ENCODE assay signal across 18 cellular contexts in genomic region chr7:150838965-150839650, GRCh38. TPM values are rescaled to one million over a fixed set of nuclear protein-coding genes. Genes with fewer than 3 reads are reported as not detected.
DNase-seq lines count a peak whose midpoint lies in the region; ATAC-seq and TF ChIP-seq lines count a peak whose summit lies in the region.
"Had no signal": no experiment of that assay in that cellular context is flagged by ENCODE, and none has a peak within 500 bp of the region (broad histone marks: within the 10 kb centered on the region; RNA-seq: fewer than 3 reads in every experiment).

No MANE protein-coding gene starts in this region.

- H3K4me1 Mint-ChIP-seq in activated CD8-positive, alpha-beta memory T cell treated with anti-CD3 and anti-CD28 coated beads, Interleukin-2, amount 10 ng/mL, durations not matched to agents 7 days and 5 days: no peaks in the 10 kb centered on the region

- intact Hi-C loops in ovary (cut with DNase I): no loop called here
- intact Hi-C loops in thyroid gland (cut with DNase I): no loop called here

- H3K4me3 Mint-ChIP-seq in activated CD8-positive, alpha-beta memory T cell treated with anti-CD3 and anti-CD28 coated beads, Interleukin-2, amount 10 ng/mL, durations not matched to agents 7 days and 5 days: no peak overlapping the region
- H3K4me3 Mint-ChIP-seq: CD14-positive monocyte had no signal

- no peaks in the 10 kb centered on the region for H3K9me3 ChIP-seq in ovary
- no peaks in the 10 kb centered on the region for H3K9me3 ChIP-seq in thyroid gland

- no peak for TF ChIP-seq EP300 in ovary (IDR thresholded peaks at IDR 0.05)

- no peak for ATAC-seq in activated CD8-positive, alpha-beta memory T cell treated with anti-CD3 and anti-CD28 coated beads, Interleukin-2, amount 10 ng/mL, durations not matched to agents 7 days and 5 days
- no peak for ATAC-seq in HG03280 (IDR thresholded peaks at IDR 0.05; ENCODE audit: unreplicated experiment)

- DNase-seq in activated CD8-positive, alpha-beta memory T cell treated with anti-CD3 and anti-CD28 coated beads for 24 hours: peak; percentile 40
- no peak for DNase-seq in activated CD8-positive, alpha-beta memory T cell treated with anti-CD3 and anti-CD28 coated beads, Interleukin-2, amount 10 ng/mL, durations not matched to agents 7 days and 5 days
- peak; percentile 31 for DNase-seq in coronary artery (ENCODE audit: low spot score)
- peak; percentile 60 to 68 (median 66) for DNase-seq in ovary
- peak; percentile 53 to 63 for DNase-seq in thyroid gland
- DNase-seq in NK-92 treated with Interleukin-12 subunit alpha and Interleukin-12 subunit beta, amount 100 ng/mL, for 24 hours (lab: John Stamatoyannopoulos, UW): no peak
- DNase-seq in NCI-H146 (lab: John Stamatoyannopoulos, UW): no peak
- DNase-seq: 8988T, KBM-7, NCI-H1417 treated with DMSO at 0.1 percent for 48 hours, NCI-H2029 treated with DMSO at 0.1 percent for 48 hours, NCI-H2171, NCI-H526, PC-9 had no signal

- H3K4me1 ChIP-seq in ovary (ENCODE audit: insufficient read depth) (no peaks in the 10 kb centered on the region), thyroid gland (no peaks in the 10 kb centered on the region)

- WGBS in ovary, 3 donors: 15 to 27% (median 18%) methylated on average over 7 of the region's 7 CpGs
- WGBS in thyroid gland, 2 donors: 49 to 51% methylated on average over 7 of the region's 7 CpGs

- H3K27me3 Mint-ChIP-seq in activated CD8-positive, alpha-beta memory T cell treated with anti-CD3 and anti-CD28 coated beads, Interleukin-2, amount 10 ng/mL, durations not matched to agents 7 days and 5 days: peaks cover 40% of the 10 kb centered on the region

- CTCF ChIA-PET in activated CD8-positive, alpha-beta memory T cell treated with anti-CD3 and anti-CD28 coated beads, Interleukin-2, amount 10 ng/mL, durations not matched to agents 7 days and 5 days (lab: Charles Lee): interaction anchor here (0.6 to 1.0 kb wide), 2 partner anchors 59 to 60 kb away, joined by 3 read pairs; no protein-coding TSS in a partner anchor

- H3K9me3 Mint-ChIP-seq in activated CD8-positive, alpha-beta memory T cell treated with anti-CD3 and anti-CD28 coated beads, Interleukin-2, amount 10 ng/mL, durations not matched to agents 7 days and 5 days (ENCODE audit: low read depth): no peaks in the 10 kb centered on the region

- H3K27ac Mint-ChIP-seq in activated CD8-positive, alpha-beta memory T cell treated with anti-CD3 and anti-CD28 coated beads, Interleukin-2, amount 10 ng/mL, durations not matched to agents 7 days and 5 days: no peak overlapping the region
- H3K27ac Mint-ChIP-seq: CD14-positive monocyte had no signal

- H3K27ac ChIP-seq in coronary artery (no peak overlapping the region), ovary (peak overlapping the region in 1 of 2 donors; percentile 3), thyroid gland (no peak overlapping the region)
- H3K27ac ChIP-seq: PC-9, RWPE1 had no signal

- H3K27me3 ChIP-seq in ovary: no peaks in the 10 kb centered on the region
- no peaks in the 10 kb centered on the region for H3K27me3 ChIP-seq in thyroid gland

- no peaks in the 10 kb centered on the region for H3K36me3 Mint-ChIP-seq in activated CD8-positive, alpha-beta memory T cell treated with anti-CD3 and anti-CD28 coated beads, Interleukin-2, amount 10 ng/mL, durations not matched to agents 7 days and 5 days
- H3K36me3 Mint-ChIP-seq: CD14-positive monocyte had no signal

- H3K36me3 ChIP-seq in ovary (no peaks in the 10 kb centered on the region), thyroid gland (no peaks in the 10 kb centered on the region)

- H3K4me3 ChIP-seq in coronary artery (no peak overlapping the region), ovary (no peak overlapping the region), thyroid gland (replicated peaks in 1 of 3) (no peak overlapping the region)
- H3K4me3 ChIP-seq: PC-9 had no signal

- TF ChIP-seq CTCF in coronary artery (IDR thresholded peaks at IDR 0.05): no peak
- no peak for TF ChIP-seq CTCF in ovary (IDR thresholded peaks at IDR 0.05)
- TF ChIP-seq CTCF in thyroid gland (IDR thresholded peaks at IDR 0.05): no peak

- no peak for TF ChIP-seq POLR2A in ovary (IDR thresholded peaks at IDR 0.05)
- no peak for TF ChIP-seq POLR2A in thyroid gland (IDR thresholded peaks at IDR 0.05)

RNA-seq across cellular contexts. Expression of gene AOC1, which starts 13.2 kb away (rescaled TPM):
- total RNA-seq in activated CD8-positive, alpha-beta memory T cell treated with anti-CD3 and anti-CD28 coated beads, Interleukin-2, amount 10 ng/mL, durations not matched to agents 7 days and 5 days: not detected
- total RNA-seq in ovary (under 1 TPM in 2 of 7 donors, not detected in 5; 0.26 to 0.95 TPM), thyroid gland (under 1 TPM in 2 of 4 donors, not detected in 2; 0.22 to 0.71 TPM)
- polyA plus RNA-seq in ovary: not detected
- polyA plus RNA-seq: AG04450 had no signal

RNA-seq across cellular contexts. Expression of gene TMEM176A, which starts 38.5 kb away (rescaled TPM):
- total RNA-seq in activated CD8-positive, alpha-beta memory T cell treated with anti-CD3 and anti-CD28 coated beads, Interleukin-2, amount 10 ng/mL, durations not matched to agents 7 days and 5 days: not detected
- total RNA-seq in ovary: 100 to 1,000 TPM in 5 of 7 donors, 10 to 100 TPM in 2; 71.8 to 166 (median 127) TPM
- 100 to 1,000 TPM in 1 of 2 donors, 10 to 100 TPM in 1; 92.7 to 143 TPM for polyA plus RNA-seq in ovary
- 10 to 100 TPM in 2 of 4 donors, 1 to 10 TPM in 2; 3.7 to 34.0 (median 14.7) TPM for total RNA-seq in thyroid gland
- total RNA-seq: PC-9 had no signal

RNA-seq across cellular contexts. Expression of gene TMEM176B, which starts 38.9 kb away (rescaled TPM):
- not detected for total RNA-seq in activated CD8-positive, alpha-beta memory T cell treated with anti-CD3 and anti-CD28 coated beads, Interleukin-2, amount 10 ng/mL, durations not matched to agents 7 days and 5 days
- 100 to 1,000 TPM in 6 of 7 donors, 10 to 100 TPM in 1; 86.7 to 145 (median 137) TPM for total RNA-seq in ovary
- 100 to 1,000 TPM; 109 to 131 TPM for polyA plus RNA-seq in ovary
- total RNA-seq in thyroid gland: 10 to 100 TPM; 10.4 to 36.0 (median 18.9) TPM

Comparison
In these comparisons a context has a peak if more than half of its experiments do, and no peak if none do; other contexts are left out.
1. DNase-seq: peak in activated CD8-positive, alpha-beta memory T cell treated with anti-CD3 and anti-CD28 coated beads for 24 hours (single experiment), coronary artery (single experiment), ovary (5 of 5) and thyroid gland (2 of 2); none in activated CD8-positive, alpha-beta memory T cell treated with anti-CD3 and anti-CD28 coated beads, Interleukin-2, amount 10 ng/mL, durations not matched to agents 7 days and 5 days (single experiment), NK-92 treated with Interleukin-12 subunit alpha and Interleukin-12 subunit beta, amount 100 ng/mL, for 24 hours (single experiment) and NCI-H146 (single experiment).
2. RNA of gene TMEM176B, which starts 38.9 kb away (total RNA-seq): 86.7 to 145 TPM in ovary and 10.4 to 36.0 TPM in thyroid gland; not detected in activated CD8-positive, alpha-beta memory T cell treated with anti-CD3 and anti-CD28 coated beads, Interleukin-2, amount 10 ng/mL, durations not matched to agents 7 days and 5 days; every median in the first group is over 10 times any median in the second.